33 cellular contexts compared by ENCODE assay signal in genomic region chr17:61650749-61651148, GRCh38.
"Had no signal": no experiment of that assay in that cellular context is flagged by ENCODE, and none has a peak within 500 bp of the region (broad histone marks: within the 10 kb centered on the region; RNA-seq: fewer than 3 reads in every experiment).

No MANE protein-coding gene starts in this region.

- DNase-seq: Karpas-422, Kasumi-1, KG1, MG63, MM.1S, MV-4-11, NCI-H1048, NCI-H1092, NCI-H1092 treated with DMSO at 0.1 percent for 48 hours, NCI-H1105, NCI-H1105 treated with DMSO at 0.1 percent for 48 hours, NCI-H1417, NCI-H1417 treated with DMSO at 0.1 percent for 48 hours, NCI-H1436, NCI-H1436 treated with DMSO at 0.1 percent for 48 hours, NCI-H146, NCI-H1694, NCI-H1694 treated with DMSO at 0.1 percent for 48 hours, NCI-H187, NCI-H187 treated with DMSO at 0.1 percent for 48 hours, NCI-H1930, NCI-H2029, NCI-H2029 treated with DMSO at 0.1 percent for 48 hours, NCI-H2081, NCI-H2081 treated with DMSO at 0.1 percent for 48 hours, NCI-H2107, NCI-H2171, NCI-H2171 treated with DMSO at 0.1 percent for 48 hours, NCI-H2227 treated with DMSO at 0.1 percent for 48 hours, NCI-H226, NCI-H345, NCI-H446, NCI-H446 treated with DMSO at 0.1 percent for 48 hours had no signal
